In the genomic region with DNA sequence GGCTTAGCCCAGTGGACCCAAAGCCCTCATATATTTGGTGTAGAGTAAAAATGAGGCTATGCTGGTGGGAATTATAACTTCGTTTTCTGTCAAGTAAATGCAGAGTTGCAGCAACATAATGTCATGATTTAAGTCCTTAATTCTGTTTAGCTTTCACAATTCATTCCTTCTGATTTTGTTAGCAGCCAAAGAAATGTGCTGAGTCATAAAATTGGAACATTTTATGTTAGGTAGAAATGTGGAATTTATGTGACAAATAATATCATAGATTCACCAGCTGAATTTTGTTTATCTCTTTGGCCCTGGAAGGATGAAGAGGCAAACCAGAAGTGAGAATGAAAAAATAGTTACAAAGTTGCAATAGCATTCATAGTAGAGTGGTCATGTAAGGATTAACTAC, we compare ENCODE assay signal across 15 cellular contexts.
DNase-seq lines count a peak whose midpoint lies in the region; ATAC-seq, FAIRE-seq and TF ChIP-seq lines count a peak whose summit lies in the region.
"Had no signal": no experiment of that assay in that cellular context is flagged by ENCODE, and none has a peak within 500 bp of the region (broad histone marks: within the 10 kb centered on the region; RNA-seq: fewer than 3 reads in every experiment).

No MANE protein-coding gene starts in this region.

- 10% methylated on average over 1 of the region's 1 CpG for WGBS in K562 (ENCODE audit: insufficient coverage, low coverage, missing lambda C conversion rate)

- TF ChIP-seq POLR2A in K562 (conservative IDR thresholded peaks at IDR 0.05) = no peak

- no peaks in the 10 kb centered on the region for H3K9me3 ChIP-seq in K562 (replicated peaks; ENCODE audit: control insufficient read depth, insufficient read depth, low read depth, low read length)
- H3K9me3 ChIP-seq: Peyer's patch, SJSA1 had no signal

- DNase-seq in HCEC 1CT (peak; percentile 52), K562 (ENCODE audit: extremely low read depth in 1 of 4, low spot score in 3 of 4) (no peak), fibroblast of peridontal ligament (ENCODE audit: extremely low read depth) (peak; percentile 29), NCI-H1694 treated with DMSO at 0.1 percent for 48 hours (lab: John Stamatoyannopoulos, UW) (no peak), GM19238 (ENCODE audit: insufficient read length, low spot score) (no peak), NCI-H69 (lab: John Stamatoyannopoulos, UW) (no peak), NCI-H82 (lab: John Stamatoyannopoulos, UW) (no peak)
- DNase-seq: DND-41; GF-D8; NCI-H2081 treated with DMSO at 0.1 percent for 48 hours; NCI-H446 treated with DMSO at 0.1 percent for 48 hours; NK-92 treated with Interleukin-12 subunit alpha and Interleukin-12 subunit beta, amount 100 ng/mL, for 24 hours; Peyer's patch had no signal

- POLR2A ChIA-PET in K562 (lab: Yijun Ruan, JAX) = no interaction called here

- BruUV-seq in K562 (replicated peaks; lab: Mats Ljungman, UMichigan) = no TSS peak

- FAIRE-seq in K562 (lab: Jason Lieb, UNC) = no peak

- ATAC-seq in K562 = no peak
- ATAC-seq: GM23338 had no signal

- no peak overlapping the region for H3K4me2 ChIP-seq in K562 (ENCODE audit: insufficient read depth, low read length)
- H3K4me2 ChIP-seq: GM23338 had no signal

- H4K20me1 ChIP-seq in K562 (replicated peaks; ENCODE audit: control insufficient read depth, insufficient read depth, low read length) = no peaks in the 10 kb centered on the region

- no peaks in the 10 kb centered on the region for H3K27me3 ChIP-seq in K562 (ENCODE audit: control insufficient read depth in 2 of 2, insufficient read depth in 2 of 2, low read length in 2 of 2)
- H3K27me3 ChIP-seq: Peyer's patch had no signal

- no peaks in the 10 kb centered on the region for H3K9me1 ChIP-seq in K562 (ENCODE audit: control insufficient read depth, insufficient read depth, low read length)

- no peaks in the 10 kb centered on the region for H3K4me1 ChIP-seq in K562 (replicated peaks in 1 of 2; ENCODE audit: control insufficient read depth in 2 of 2, insufficient read depth in 2 of 2, low read length in 2 of 2)
- H3K4me1 ChIP-seq: Peyer's patch, SJSA1 had no signal

- H3K9ac ChIP-seq in K562 (ENCODE audit: insufficient read depth in 1 of 2, low read depth in 2 of 2, low read length in 2 of 2) = no peak overlapping the region

- TF ChIP-seq EP300 in K562 (IDR thresholded peaks at IDR 0.05; ENCODE audit: low read length) = no peak

- H3K36me3 ChIP-seq in K562 (ENCODE audit: control insufficient read depth, insufficient read depth, low read length) = no peaks in the 10 kb centered on the region
- H3K36me3 ChIP-seq: Peyer's patch, SJSA1 had no signal

- intact Hi-C loops in K562 (cut with micrococcal nuclease) = no loop called here

- no peaks in the 10 kb centered on the region for H3K79me2 ChIP-seq in K562 (ENCODE audit: control insufficient read depth, insufficient read depth, low read length)

- no peak for TF ChIP-seq CTCF in K562 (IDR thresholded peaks at IDR 0.05 in 2 of 3, conservative IDR thresholded peaks at IDR 0.05 in 1 of 3; ENCODE audit: insufficient read depth in 2 of 3, low read depth in 1 of 3, low read length in 3 of 3)

- no peak for TF ChIP-seq RAD21 in K562 (CRISPR knock-in tag; conservative IDR thresholded peaks at IDR 0.05 in 1 of 2, IDR thresholded peaks at IDR 0.05 in 1 of 2)

- no peak overlapping the region for H3K27ac ChIP-seq in K562 (ENCODE audit: extremely low read depth, low read depth, low read length)
- H3K27ac ChIP-seq: Peyer's patch, SJSA1 had no signal

- CTCF ChIA-PET in K562 (lab: Yijun Ruan, JAX; ENCODE audit: low intra/inter-chr PET ratio) = no interaction called here

- in situ Hi-C loops in K562 (cut with MboI) = no loop called here

- H3K4me3 ChIP-seq in K562 = no peak overlapping the region
- H3K4me3 ChIP-seq: GM23338, Peyer's patch, SJSA1 had no signal

- H2AFZ ChIP-seq in K562 (ENCODE audit: low read depth, low read length) = no peak overlapping the region
- H2AFZ ChIP-seq: GM23338 had no signal

TF ChIP-seq in K562, 482 proteins besides CTCF, POLR2A, EP300 and RAD21 (continues in another document):
- TF ChIP-seq PRMT5 (CRISPR knock-in tag; IDR thresholded peaks at IDR 0.05) = no peak
- TF ChIP-seq ZNF282 (CRISPR knock-in tag; IDR thresholded peaks at IDR 0.05) = no peak
- no peak for TF ChIP-seq DMBX1 (CRISPR knock-in tag; IDR thresholded peaks at IDR 0.05; ENCODE audit: borderline replicate concordance)
- TF ChIP-seq C11orf30 (IDR thresholded peaks at IDR 0.05; ENCODE audit: low read depth) = peak; percentile 48; the same call in 1 of the 2 replicates
- TF ChIP-seq ZNF511 (CRISPR knock-in tag; IDR thresholded peaks at IDR 0.05) = no peak
- TF ChIP-seq, protein P1, sequence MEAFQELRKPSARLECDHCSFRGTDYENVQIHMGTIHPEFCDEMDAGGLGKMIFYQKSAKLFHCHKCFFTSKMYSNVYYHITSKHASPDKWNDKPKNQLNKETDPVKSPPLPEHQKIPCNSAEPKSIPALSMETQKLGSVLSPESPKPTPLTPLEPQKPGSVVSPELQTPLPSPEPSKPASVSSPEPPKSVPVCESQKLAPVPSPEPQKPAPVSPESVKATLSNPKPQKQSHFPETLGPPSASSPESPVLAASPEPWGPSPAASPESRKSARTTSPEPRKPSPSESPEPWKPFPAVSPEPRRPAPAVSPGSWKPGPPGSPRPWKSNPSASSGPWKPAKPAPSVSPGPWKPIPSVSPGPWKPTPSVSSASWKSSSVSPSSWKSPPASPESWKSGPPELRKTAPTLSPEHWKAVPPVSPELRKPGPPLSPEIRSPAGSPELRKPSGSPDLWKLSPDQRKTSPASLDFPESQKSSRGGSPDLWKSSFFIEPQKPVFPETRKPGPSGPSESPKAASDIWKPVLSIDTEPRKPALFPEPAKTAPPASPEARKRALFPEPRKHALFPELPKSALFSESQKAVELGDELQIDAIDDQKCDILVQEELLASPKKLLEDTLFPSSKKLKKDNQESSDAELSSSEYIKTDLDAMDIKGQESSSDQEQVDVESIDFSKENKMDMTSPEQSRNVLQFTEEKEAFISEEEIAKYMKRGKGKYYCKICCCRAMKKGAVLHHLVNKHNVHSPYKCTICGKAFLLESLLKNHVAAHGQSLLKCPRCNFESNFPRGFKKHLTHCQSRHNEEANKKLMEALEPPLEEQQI (IDR thresholded peaks at IDR 0.05) = no peak
- TF ChIP-seq ZNF174 (CRISPR knock-in tag; IDR thresholded peaks at IDR 0.05) = no peak
- peak; percentile 81 for TF ChIP-seq ZNF316 (IDR thresholded peaks at IDR 0.05)
- no peak for TF ChIP-seq ZNF764 (CRISPR knock-in tag; IDR thresholded peaks at IDR 0.05; ENCODE audit: low read depth)
- TF ChIP-seq MCM7 (IDR thresholded peaks at IDR 0.05) = no peak
- TF ChIP-seq MAFK (IDR thresholded peaks at IDR 0.05; ENCODE audit: low read length) = peak; percentile 40; the same call in 1 of the 2 replicates
- TF ChIP-seq RBM14 (IDR thresholded peaks at IDR 0.05; ENCODE audit: borderline replicate concordance, insufficient read depth, low read depth, low read length) = no peak
- TF ChIP-seq MAFF (IDR thresholded peaks at IDR 0.05; ENCODE audit: low read length) = peak; percentile 36; the same call in 1 of the 2 replicates
- TF ChIP-seq TAF15 (IDR thresholded peaks at IDR 0.05; ENCODE audit: low read depth, low read length) = no peak
- TF ChIP-seq, protein P2, sequence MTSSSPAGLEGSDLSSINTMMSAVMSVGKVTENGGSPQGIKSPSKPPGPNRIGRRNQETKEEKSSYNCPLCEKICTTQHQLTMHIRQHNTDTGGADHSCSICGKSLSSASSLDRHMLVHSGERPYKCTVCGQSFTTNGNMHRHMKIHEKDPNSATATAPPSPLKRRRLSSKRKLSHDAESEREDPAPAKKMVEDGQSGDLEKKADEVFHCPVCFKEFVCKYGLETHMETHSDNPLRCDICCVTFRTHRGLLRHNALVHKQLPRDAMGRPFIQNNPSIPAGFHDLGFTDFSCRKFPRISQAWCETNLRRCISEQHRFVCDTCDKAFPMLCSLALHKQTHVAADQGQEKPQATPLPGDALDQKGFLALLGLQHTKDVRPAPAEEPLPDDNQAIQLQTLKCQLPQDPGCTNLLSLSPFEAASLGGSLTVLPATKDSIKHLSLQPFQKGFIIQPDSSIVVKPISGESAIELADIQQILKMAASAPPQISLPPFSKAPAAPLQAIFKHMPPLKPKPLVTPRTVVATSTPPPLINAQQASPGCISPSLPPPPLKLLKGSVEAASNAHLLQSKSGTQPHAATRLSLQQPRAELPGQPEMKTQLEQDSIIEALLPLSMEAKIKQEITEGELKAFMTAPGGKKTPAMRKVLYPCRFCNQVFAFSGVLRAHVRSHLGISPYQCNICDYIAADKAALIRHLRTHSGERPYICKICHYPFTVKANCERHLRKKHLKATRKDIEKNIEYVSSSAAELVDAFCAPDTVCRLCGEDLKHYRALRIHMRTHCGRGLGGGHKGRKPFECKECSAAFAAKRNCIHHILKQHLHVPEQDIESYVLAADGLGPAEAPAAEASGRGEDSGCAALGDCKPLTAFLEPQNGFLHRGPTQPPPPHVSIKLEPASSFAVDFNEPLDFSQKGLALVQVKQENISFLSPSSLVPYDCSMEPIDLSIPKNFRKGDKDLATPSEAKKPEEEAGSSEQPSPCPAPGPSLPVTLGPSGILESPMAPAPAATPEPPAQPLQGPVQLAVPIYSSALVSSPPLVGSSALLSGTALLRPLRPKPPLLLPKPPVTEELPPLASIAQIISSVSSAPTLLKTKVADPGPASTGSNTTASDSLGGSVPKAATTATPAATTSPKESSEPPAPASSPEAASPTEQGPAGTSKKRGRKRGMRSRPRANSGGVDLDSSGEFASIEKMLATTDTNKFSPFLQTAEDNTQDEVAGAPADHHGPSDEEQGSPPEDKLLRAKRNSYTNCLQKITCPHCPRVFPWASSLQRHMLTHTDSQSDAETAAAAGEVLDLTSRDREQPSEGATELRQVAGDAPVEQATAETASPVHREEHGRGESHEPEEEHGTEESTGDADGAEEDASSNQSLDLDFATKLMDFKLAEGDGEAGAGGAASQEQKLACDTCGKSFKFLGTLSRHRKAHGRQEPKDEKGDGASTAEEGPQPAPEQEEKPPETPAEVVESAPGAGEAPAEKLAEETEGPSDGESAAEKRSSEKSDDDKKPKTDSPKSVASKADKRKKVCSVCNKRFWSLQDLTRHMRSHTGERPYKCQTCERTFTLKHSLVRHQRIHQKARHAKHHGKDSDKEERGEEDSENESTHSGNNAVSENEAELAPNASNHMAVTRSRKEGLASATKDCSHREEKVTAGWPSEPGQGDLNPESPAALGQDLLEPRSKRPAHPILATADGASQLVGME (CRISPR knock-in tag; IDR thresholded peaks at IDR 0.05) = no peak
- TF ChIP-seq CREB1 (IDR thresholded peaks at IDR 0.05) = no peak
- TF ChIP-seq CREB1 (CRISPR knock-in tag; IDR thresholded peaks at IDR 0.05) = no peak
- no peak for TF ChIP-seq HMG20B (CRISPR knock-in tag; IDR thresholded peaks at IDR 0.05)
- no peak for TF ChIP-seq ZNF668 (CRISPR knock-in tag; IDR thresholded peaks at IDR 0.05)

Comparison
In these comparisons a context has a peak if more than half of its experiments do, and no peak if none do; other contexts are left out.
1. DNase-seq: peak in HCEC 1CT (single experiment) and fibroblast of peridontal ligament (single experiment); none in K562 (0 of 4), NCI-H1694 treated with DMSO at 0.1 percent for 48 hours (single experiment), GM19238 (single experiment), NCI-H69 (single experiment) and NCI-H82 (single experiment).